In genomic region chr3:168864107-168865021, GRCh38 we compare ENCODE assay signal across 15 cellular contexts.
DNase-seq lines count a peak whose midpoint lies in the region; ATAC-seq and TF ChIP-seq lines count a peak whose summit lies in the region.
"Had no signal": no experiment of that assay in that cellular context is flagged by ENCODE, and none has a peak within 500 bp of the region (broad histone marks: within the 10 kb centered on the region; RNA-seq: fewer than 3 reads in every experiment).

No MANE protein-coding gene starts in this region.

- no peaks in the 10 kb centered on the region for H3K36me3 ChIP-seq in stomach
- H3K36me3 ChIP-seq: brain microvascular endothelial cell, colonic mucosa, MG63, transverse colon had no signal

- in situ Hi-C loops in SK-MEL-5 (cut with HindIII; ENCODE audit: low pct_unique_long_range_greater_than_20kb, low sequenced_read_pairs): no loop called here

- TF ChIP-seq POLR2A in stomach (IDR thresholded peaks at IDR 0.05): no peak

- ATAC-seq in GM21515 (IDR thresholded peaks at IDR 0.05; ENCODE audit: unreplicated experiment) (peak; percentile 14), GM18858 (IDR thresholded peaks at IDR 0.05; ENCODE audit: unreplicated experiment) (no peak)
- ATAC-seq: activated CD8-positive, alpha-beta T cell treated with anti-CD3 and anti-CD28 coated beads for 36 hours; activated naive CD8-positive, alpha-beta T cell treated with anti-CD3 and anti-CD28 coated beads, Interleukin-2, amount 50 U/mL, for 24 hours had no signal

- peaks cover 0 to 66% (median 21%) of the 10 kb centered on the region in 4 donors for H3K4me1 ChIP-seq in stomach
- H3K4me1 ChIP-seq: colonic mucosa had no signal

- 26 to 46% (median 43%) methylated on average over 14 of the region's 14 CpGs for WGBS in stomach, 5 donors

- peak overlapping the region; percentile 17 to 24 (median 22) for H3K4me3 ChIP-seq in stomach
- H3K4me3 ChIP-seq: colonic mucosa, MG63, transverse colon had no signal

- no peak for TF ChIP-seq EP300 in stomach (IDR thresholded peaks at IDR 0.05)

- intact Hi-C loops in stomach (cut with DNase I; ENCODE audit: low total_unique reads): no loop called here

- peak; percentile 14 for DNase-seq in SK-MEL-5 (ENCODE audit: low read depth, low spot score)
- peak; percentile 37 for DNase-seq in left kidney (ENCODE audit: low read depth, low spot score)
- DNase-seq in stomach: no peak
- no peak for DNase-seq in OCI-M1 (lab: John Stamatoyannopoulos, UW)
- DNase-seq in NCI-H146 (lab: John Stamatoyannopoulos, UW): no peak
- DNase-seq: activated gamma-delta T cell; activated naive CD8-positive, alpha-beta T cell treated with anti-CD3 and anti-CD28 coated beads, Interleukin-2, amount 50 U/mL, for 24 hours; MG63; NCI-H2171; transverse colon had no signal

- no peak for TF ChIP-seq CTCF in stomach (IDR thresholded peaks at IDR 0.05)

- no peaks in the 10 kb centered on the region for H3K9me3 ChIP-seq in stomach
- H3K9me3 ChIP-seq: colonic mucosa, MG63, transverse colon had no signal

- no peaks in the 10 kb centered on the region for H3K27me3 ChIP-seq in stomach
- H3K27me3 ChIP-seq: brain microvascular endothelial cell, colonic mucosa, MG63, transverse colon had no signal

- H3K27ac ChIP-seq in stomach: peak overlapping the region; percentile 41 to 72 (median 52)
- H3K27ac ChIP-seq: brain microvascular endothelial cell, colonic mucosa, transverse colon had no signal

Comparison
In these comparisons a context has a peak if more than half of its experiments do, and no peak if none do; other contexts are left out.
1. DNase-seq: peak in SK-MEL-5 (single experiment) and left kidney (single experiment); none in stomach (single experiment), OCI-M1 (single experiment) and NCI-H146 (single experiment).